ENCODE assay signal across 18 cellular contexts in the genomic region with DNA sequence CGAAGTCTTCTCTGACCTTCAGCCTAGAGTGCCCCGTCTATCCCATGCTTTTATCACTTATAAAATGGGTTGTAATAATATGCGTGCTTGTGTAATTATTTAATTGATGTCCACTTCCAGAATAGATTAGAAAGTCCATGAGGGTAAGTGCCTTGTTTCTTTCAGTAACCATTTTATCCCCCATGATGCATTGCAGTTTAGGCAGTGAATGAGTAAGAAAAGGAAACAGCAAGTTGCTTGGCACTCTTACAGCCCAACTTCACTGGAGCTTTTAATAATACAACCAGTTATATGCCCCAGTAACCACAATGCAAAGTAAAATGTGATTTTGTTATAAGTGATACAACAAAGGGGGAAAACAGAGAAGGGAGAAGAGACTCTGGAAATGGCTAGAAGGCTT.
A peak's percentile ranks its signal among the peaks of the same experiment; 100 is the strongest.
DNase-seq lines count a peak whose midpoint lies in the region; ATAC-seq and TF ChIP-seq lines count a peak whose summit lies in the region.
"Had no signal": no experiment of that assay in that cellular context is flagged by ENCODE, and none has a peak within 500 bp of the region (broad histone marks: within the 10 kb centered on the region; RNA-seq: fewer than 3 reads in every experiment).

No MANE protein-coding gene starts in this region.

- H3K79me2 ChIP-seq in osteoblast (ENCODE audit: insufficient read depth, low read length): peaks cover 65% of the 10 kb centered on the region

- no peak overlapping the region for H2AFZ ChIP-seq in osteoblast (ENCODE audit: low read length)

- no peak overlapping the region for H3K4me3 Mint-ChIP-seq in activated naive CD8-positive, alpha-beta T cell
- H3K4me3 Mint-ChIP-seq in activated naive CD8-positive, alpha-beta T cell treated with anti-CD3 and anti-CD28 coated beads, Interleukin-2, amount 50 U/mL, for 24 hours: no peak overlapping the region
- H3K4me3 Mint-ChIP-seq in effector memory CD8-positive, alpha-beta T cell: no peak overlapping the region
- H3K4me3 Mint-ChIP-seq: CD4-positive, CD25-positive, alpha-beta regulatory T cell; CD8-positive, alpha-beta memory T cell; H9 had no signal

- H3K27ac ChIP-seq in osteoblast (ENCODE audit: low read depth, low read length): no peak overlapping the region

- H3K27me3 Mint-ChIP-seq in activated naive CD8-positive, alpha-beta T cell: no peaks in the 10 kb centered on the region
- no peaks in the 10 kb centered on the region for H3K27me3 Mint-ChIP-seq in activated naive CD8-positive, alpha-beta T cell treated with anti-CD3 and anti-CD28 coated beads, Interleukin-2, amount 50 U/mL, for 24 hours
- no peaks in the 10 kb centered on the region for H3K27me3 Mint-ChIP-seq in effector memory CD8-positive, alpha-beta T cell
- H3K27me3 Mint-ChIP-seq: CD4-positive, CD25-positive, alpha-beta regulatory T cell had no signal

- no peak for ATAC-seq in activated naive CD8-positive, alpha-beta T cell treated with anti-CD3 and anti-CD28 coated beads, Interleukin-2, amount 50 U/mL, for 24 hours
- ATAC-seq in effector memory CD8-positive, alpha-beta T cell (replicated peaks): no peak
- no peak for ATAC-seq in HG02981 (IDR thresholded peaks at IDR 0.05; ENCODE audit: unreplicated experiment)

- H3K4me2 ChIP-seq in osteoblast (ENCODE audit: insufficient read depth, low read length): no peak overlapping the region

- H3K36me3 Mint-ChIP-seq in activated naive CD8-positive, alpha-beta T cell: peaks cover 19% of the 10 kb centered on the region
- H3K36me3 Mint-ChIP-seq in activated naive CD8-positive, alpha-beta T cell treated with anti-CD3 and anti-CD28 coated beads, Interleukin-2, amount 50 U/mL, for 24 hours (ENCODE audit: low read depth): peaks cover 30% of the 10 kb centered on the region
- H3K36me3 Mint-ChIP-seq in effector memory CD8-positive, alpha-beta T cell (ENCODE audit: insufficient read depth): peaks cover 53% of the 10 kb centered on the region

- H3K4me3 ChIP-seq in epithelial cell of proximal tubule (ENCODE audit: low read depth, low read length) (no peak overlapping the region), osteoblast (ENCODE audit: insufficient read depth, low read length) (no peak overlapping the region)

- TF ChIP-seq CTCF in epithelial cell of proximal tubule (conservative IDR thresholded peaks at IDR 0.05; ENCODE audit: low read depth, low read length): no peak
- TF ChIP-seq CTCF in osteoblast (IDR thresholded peaks at IDR 0.05; ENCODE audit: extremely low read depth, low read depth, low read length): no peak

- peaks cover 23% of the 10 kb centered on the region for H3K4me1 Mint-ChIP-seq in activated naive CD8-positive, alpha-beta T cell (ENCODE audit: low read depth)
- peaks cover 20% of the 10 kb centered on the region for H3K4me1 Mint-ChIP-seq in activated naive CD8-positive, alpha-beta T cell treated with anti-CD3 and anti-CD28 coated beads, Interleukin-2, amount 50 U/mL, for 24 hours
- peaks cover 12 to 21% of the 10 kb centered on the region in 2 donors for H3K4me1 Mint-ChIP-seq in effector memory CD8-positive, alpha-beta T cell (ENCODE audit: low read depth in 2 of 2)

- H3K9me3 ChIP-seq in osteoblast (ENCODE audit: low read depth, low read length): no peaks in the 10 kb centered on the region
- H3K9me3 ChIP-seq: BE2C had no signal

- peaks cover 50% of the 10 kb centered on the region for H3K36me3 ChIP-seq in osteoblast (ENCODE audit: insufficient read depth, low read length)

- no peaks in the 10 kb centered on the region for H3K27me3 ChIP-seq in osteoblast (ENCODE audit: insufficient read depth, low read length)
- H3K27me3 ChIP-seq: BE2C had no signal

- DNase-seq in activated naive CD8-positive, alpha-beta T cell treated with anti-CD3 and anti-CD28 coated beads, Interleukin-2, amount 50 U/mL, for 24 hours: no peak
- peak; percentile 50 for DNase-seq in epithelial cell of proximal tubule (ENCODE audit: low read depth)
- DNase-seq in osteoblast (ENCODE audit: insufficient read length, low spot score, missing footprints): peak; percentile 43
- DNase-seq in NCI-H345 treated with DMSO at 0.1 percent for 48 hours (lab: John Stamatoyannopoulos, UW; ENCODE audit: unreplicated experiment): no peak
- DNase-seq in effector memory CD8-positive, alpha-beta T cell: no peak
- no peak for DNase-seq in NCI-H526 (lab: John Stamatoyannopoulos, UW)
- DNase-seq: 8988T; BE2C; C1 segment of cervical spinal cord; CD4-positive, CD25-positive, alpha-beta regulatory T cell; CD8-positive, alpha-beta memory T cell; COR-L47; DMS 273 treated with DMSO at 0.1 percent for 48 hours; DMS53; DND-41; H9 had no signal

- peaks cover 11% of the 10 kb centered on the region for H3K4me1 ChIP-seq in osteoblast (ENCODE audit: insufficient read depth, low read length)

- no peaks in the 10 kb centered on the region for H3K9me3 Mint-ChIP-seq in activated naive CD8-positive, alpha-beta T cell (ENCODE audit: low read depth)
- H3K9me3 Mint-ChIP-seq in activated naive CD8-positive, alpha-beta T cell treated with anti-CD3 and anti-CD28 coated beads, Interleukin-2, amount 50 U/mL, for 24 hours: no peaks in the 10 kb centered on the region
- no peaks in the 10 kb centered on the region for H3K9me3 Mint-ChIP-seq in effector memory CD8-positive, alpha-beta T cell
- H3K9me3 Mint-ChIP-seq: CD4-positive, CD25-positive, alpha-beta regulatory T cell; CD8-positive, alpha-beta memory T cell; H9 had no signal

- H4K20me1 ChIP-seq in osteoblast (ENCODE audit: insufficient read depth, low read length): peaks cover 33% of the 10 kb centered on the region

- peak overlapping the region; percentile 42 for H3K27ac Mint-ChIP-seq in activated naive CD8-positive, alpha-beta T cell
- no peak overlapping the region for H3K27ac Mint-ChIP-seq in activated naive CD8-positive, alpha-beta T cell treated with anti-CD3 and anti-CD28 coated beads, Interleukin-2, amount 50 U/mL, for 24 hours
- H3K27ac Mint-ChIP-seq in effector memory CD8-positive, alpha-beta T cell: no peak overlapping the region

Comparison
In these comparisons a context has a peak if more than half of its experiments do, and no peak if none do; other contexts are left out.
1. DNase-seq: peak in epithelial cell of proximal tubule (single experiment) and osteoblast (single experiment); none in activated naive CD8-positive, alpha-beta T cell treated with anti-CD3 and anti-CD28 coated beads, Interleukin-2, amount 50 U/mL, for 24 hours (single experiment), NCI-H345 treated with DMSO at 0.1 percent for 48 hours (single experiment), effector memory CD8-positive, alpha-beta T cell (0 of 3) and NCI-H526 (0 of 2).